8 cellular contexts compared by ENCODE assay signal in the genomic region with DNA sequence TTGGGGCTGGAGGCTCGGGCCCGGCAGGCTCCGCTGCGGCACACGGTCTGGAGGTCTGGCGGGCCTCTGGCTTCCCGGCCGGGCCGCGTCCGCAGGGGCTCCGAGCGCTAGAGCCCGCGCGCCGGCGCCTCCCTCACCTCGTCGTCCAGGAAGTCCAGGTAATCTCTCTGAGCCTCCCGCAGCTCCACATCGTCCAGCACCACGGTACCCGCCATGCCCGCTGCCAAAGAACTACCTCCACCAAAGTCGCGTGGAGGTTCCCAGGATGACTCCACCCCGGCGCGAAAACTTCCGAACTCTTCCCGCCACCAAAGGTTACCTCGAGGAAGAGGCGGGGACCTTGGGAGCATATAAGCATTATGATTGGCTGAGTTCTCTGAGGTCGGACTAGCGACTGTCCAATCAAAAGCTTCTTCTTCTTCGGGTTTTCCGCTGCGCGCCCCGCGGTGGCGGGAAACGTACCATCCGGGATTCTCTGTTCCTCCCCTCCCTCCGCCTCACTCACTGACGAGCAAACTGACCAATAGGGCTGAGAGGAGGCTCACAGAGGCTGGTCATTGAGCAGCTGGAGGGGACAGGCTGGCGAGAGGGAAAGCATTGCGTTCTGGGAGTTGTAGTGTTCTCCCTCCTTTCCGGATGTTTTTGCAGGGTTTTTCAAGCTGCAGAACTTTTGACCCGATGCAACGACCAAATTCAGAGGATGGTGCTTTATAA. TPM values are rescaled to one million over a fixed set of nuclear protein-coding genes. Genes with fewer than 3 reads are reported as not detected.
DNase-seq lines count a peak whose midpoint lies in the region; ATAC-seq and TF ChIP-seq lines count a peak whose summit lies in the region.

A gene (minus strand): TSS at position 283 of the 714 bp plus-strand sequence. CDS start 68 bp downstream, at position 215.

- H3K27me3 ChIP-seq in thymus (ENCODE audit: control insufficient read depth, insufficient read depth): no peaks in the 10 kb centered on the region

- peak; percentile 96 for ATAC-seq in HG02623 (IDR thresholded peaks at IDR 0.05; ENCODE audit: unreplicated experiment)
- ATAC-seq in activated naive CD8-positive, alpha-beta T cell treated with anti-CD3 and anti-CD28 coated beads, Interleukin-2, amount 10 ng/mL, durations not matched to agents 7 days and 5 days (ENCODE audit: low read depth): peak; percentile 98

- peak; percentile 95 for DNase-seq in GM10248 (ENCODE audit: extremely low spot score)
- peak; percentile 99 for DNase-seq in NCI-H1105 (lab: John Stamatoyannopoulos, UW)
- peak; percentile 99 for DNase-seq in SKM-1 treated with dmso at 0.1 percent for 144 hours (lab: John Stamatoyannopoulos, UW; ENCODE audit: unreplicated experiment)
- DNase-seq in activated naive CD8-positive, alpha-beta T cell treated with anti-CD3 and anti-CD28 coated beads, Interleukin-2, amount 10 ng/mL, durations not matched to agents 7 days and 5 days: peak; percentile 92
- peak; percentile 95 to 100 (median 98) for DNase-seq in head of caudate nucleus
- peak; percentile 99 for DNase-seq in osteocyte (ENCODE audit: extremely low spot score, unreplicated experiment)

- CTCF ChIA-PET in GM10248 (lab: Yijun Ruan, JAX): interaction anchor here (0.7 to 9.8 kb wide), 22 partner anchors 9 to 132 kb away, joined by 3 to 195 read pairs (median 6); a partner anchor contains a TSS

- H3K27ac ChIP-seq in thymus (ENCODE audit: low read depth): peak within 1 kb of the TSS; percentile 83

- intact Hi-C loops in head of caudate nucleus (cut with DNase I): loop anchor here (2.0 to 10.0 kb wide), 3 partner anchors 78 to 380 kb away; a partner anchor contains a TSS

- H3K4me3 Mint-ChIP-seq in activated naive CD8-positive, alpha-beta T cell treated with anti-CD3 and anti-CD28 coated beads, Interleukin-2, amount 10 ng/mL, durations not matched to agents 7 days and 5 days: peak within 1 kb of the TSS; percentile 83
- H3K4me3 Mint-ChIP-seq in osteocyte (ENCODE audit: unreplicated experiment): no peak within 1 kb of the TSS

- peaks cover 4% of the 10 kb centered on the region for H3K4me1 ChIP-seq in thymus (ENCODE audit: control insufficient read depth, insufficient read depth, low read length)

- peaks cover 26% of the 10 kb centered on the region for H3K36me3 Mint-ChIP-seq in activated naive CD8-positive, alpha-beta T cell treated with anti-CD3 and anti-CD28 coated beads, Interleukin-2, amount 10 ng/mL, durations not matched to agents 7 days and 5 days
- H3K36me3 Mint-ChIP-seq in osteocyte (ENCODE audit: unreplicated experiment): peaks cover 26% of the 10 kb centered on the region

- peak within 1 kb of the TSS; percentile 71 for H3K27ac Mint-ChIP-seq in activated naive CD8-positive, alpha-beta T cell treated with anti-CD3 and anti-CD28 coated beads, Interleukin-2, amount 10 ng/mL, durations not matched to agents 7 days and 5 days
- H3K27ac Mint-ChIP-seq in osteocyte (ENCODE audit: unreplicated experiment): no peak within 1 kb of the TSS

- no peaks in the 10 kb centered on the region for H3K27me3 Mint-ChIP-seq in activated naive CD8-positive, alpha-beta T cell treated with anti-CD3 and anti-CD28 coated beads, Interleukin-2, amount 10 ng/mL, durations not matched to agents 7 days and 5 days
- H3K27me3 Mint-ChIP-seq in osteocyte (ENCODE audit: unreplicated experiment): no peaks in the 10 kb centered on the region

- WGBS in thymus: under 1% methylated on average over 52 of the region's 52 CpGs

- H3K9me3 ChIP-seq in thymus (ENCODE audit: control insufficient read depth): no peaks in the 10 kb centered on the region

- TF ChIP-seq CTCF in GM10248 (IDR thresholded peaks at IDR 0.05; ENCODE audit: control extremely low read depth, extremely low read depth, low read depth, missing control alignments): no peak
- TF ChIP-seq CTCF in osteocyte (IDR thresholded peaks at IDR 0.05): no peak

- peak within 1 kb of the TSS; percentile 73 for H3K4me3 ChIP-seq in thymus (ENCODE audit: low read length)

- POLR2A ChIA-PET in GM10248 (lab: Yijun Ruan, JAX): interaction anchor here (0.5 to 1.0 kb wide), 2 partner anchors 15 to 113 kb away, joined by 4 to 5 read pairs; no protein-coding TSS in a partner anchor
- POLR2A ChIA-PET in activated naive CD8-positive, alpha-beta T cell treated with anti-CD3 and anti-CD28 coated beads, Interleukin-2, amount 10 ng/mL, durations not matched to agents 7 days and 5 days (lab: Charles Lee): interaction anchor here (0.6 to 5.3 kb wide), 17 partner anchors 9 to 1075 kb away, joined by 3 to 61 read pairs (median 4); a partner anchor contains a TSS

- peaks cover 15% of the 10 kb centered on the region for H3K36me3 ChIP-seq in thymus (ENCODE audit: control insufficient read depth, insufficient read depth)

- no peaks in the 10 kb centered on the region for H3K9me3 Mint-ChIP-seq in activated naive CD8-positive, alpha-beta T cell treated with anti-CD3 and anti-CD28 coated beads, Interleukin-2, amount 10 ng/mL, durations not matched to agents 7 days and 5 days
- no peaks in the 10 kb centered on the region for H3K9me3 Mint-ChIP-seq in osteocyte (ENCODE audit: unreplicated experiment)

- H3K4me1 Mint-ChIP-seq in activated naive CD8-positive, alpha-beta T cell treated with anti-CD3 and anti-CD28 coated beads, Interleukin-2, amount 10 ng/mL, durations not matched to agents 7 days and 5 days: peaks cover 43% of the 10 kb centered on the region
- H3K4me1 Mint-ChIP-seq in osteocyte (ENCODE audit: unreplicated experiment): peaks cover 20% of the 10 kb centered on the region

RNA-seq across cellular contexts. Expression of the gene that starts here (rescaled TPM):
- total RNA-seq in activated naive CD8-positive, alpha-beta T cell treated with anti-CD3 and anti-CD28 coated beads, Interleukin-2, amount 10 ng/mL, durations not matched to agents 7 days and 5 days: 100 to 1,000 TPM; 180 to 182 TPM
- total RNA-seq in osteocyte: 32.1 and 32.6 TPM in 2 replicates
- 26.9 TPM for polyA plus RNA-seq in thymus

Comparison
In these comparisons a context has a peak if more than half of its experiments do, and no peak if none do; other contexts are left out.
1. Peak in every context shown above with its lines: DNase-seq, ATAC-seq, H3K4me3 ChIP-seq and H3K27ac ChIP-seq.